ENCODE assay signal across 21 cellular contexts in genomic region chr12:80192087-80192486, GRCh38.
DNase-seq lines count a peak whose midpoint lies in the region; ATAC-seq, FAIRE-seq and TF ChIP-seq lines count a peak whose summit lies in the region.
"Had no signal": no experiment of that assay in that cellular context is flagged by ENCODE, and none has a peak within 500 bp of the region (broad histone marks: within the 10 kb centered on the region; RNA-seq: fewer than 3 reads in every experiment).

No MANE protein-coding gene starts in this region.

- H3K9me3 ChIP-seq in astrocyte (ENCODE audit: insufficient read depth, low read depth, low read length) (no peaks in the 10 kb centered on the region), mesenchymal stem cell (ENCODE audit: control insufficient read depth, low read length) (no peaks in the 10 kb centered on the region)
- H3K9me3 ChIP-seq: BLaER1 treated with 17β-estradiol and CSF1 and Interleukin-3, amounts not matched to agents 10 nM and 100 nM; heart right ventricle; lower lobe of right lung; thoracic aorta had no signal

- no peak overlapping the region for H4K91ac ChIP-seq in mesenchymal stem cell (ENCODE audit: low read length)

- peak overlapping the region; percentile 3 for H2BK120ac ChIP-seq in mesenchymal stem cell (ENCODE audit: low read depth, low read length)

- no peaks in the 10 kb centered on the region for H4K20me1 ChIP-seq in astrocyte (ENCODE audit: insufficient read depth, low read length)
- H4K20me1 ChIP-seq: BLaER1 treated with 17β-estradiol and CSF1 and Interleukin-3, amounts not matched to agents 10 nM and 100 nM had no signal

- intact Hi-C loops in activated CD4-positive, alpha-beta T cell treated with anti-CD3 and anti-CD28 coated beads, Interleukin-2, amount 10 ng/mL, durations not matched to agents 24 days and 14 days (cut with micrococcal nuclease), result no loop called here

- no peak overlapping the region for H2BK5ac ChIP-seq in mesenchymal stem cell (ENCODE audit: low read depth, low read length, poor library complexity, severe bottlenecking)

- H3K4me3 Mint-ChIP-seq in astrocyte (ENCODE audit: unreplicated experiment), result no peak overlapping the region
- no peak overlapping the region for H3K4me3 Mint-ChIP-seq in activated CD4-positive, alpha-beta T cell treated with anti-CD3 and anti-CD28 coated beads, Interleukin-2, amount 10 ng/mL, durations not matched to agents 24 days and 14 days
- H3K4me3 Mint-ChIP-seq: stimulated activated effector memory CD8-positive, alpha-beta T cell treated with anti-CD3 and anti-CD28 coated beads, Interleukin-12 subunit alpha, Interleukin-12 subunit beta, amount 100 ng/mL, for 72 hours had no signal

- peak overlapping the region; percentile 44 for H3K27ac Mint-ChIP-seq in astrocyte (ENCODE audit: unreplicated experiment)
- no peak overlapping the region for H3K27ac Mint-ChIP-seq in activated CD4-positive, alpha-beta T cell treated with anti-CD3 and anti-CD28 coated beads, Interleukin-2, amount 10 ng/mL, durations not matched to agents 24 days and 14 days
- H3K27ac Mint-ChIP-seq: stimulated activated effector memory CD8-positive, alpha-beta T cell treated with anti-CD3 and anti-CD28 coated beads, Interleukin-12 subunit alpha, Interleukin-12 subunit beta, amount 100 ng/mL, for 72 hours had no signal

- H2AFZ ChIP-seq in astrocyte (ENCODE audit: low read depth, low read length), result no peak overlapping the region
- H2AFZ ChIP-seq in mesenchymal stem cell (ENCODE audit: low read depth, low read length), result peak overlapping the region; percentile 69

- no peaks in the 10 kb centered on the region for H3K79me2 ChIP-seq in astrocyte (ENCODE audit: insufficient read depth, low read length)

- peak overlapping the region; percentile 51 for H4K8ac ChIP-seq in mesenchymal stem cell (ENCODE audit: low read length)

- peak overlapping the region; percentile 86 to 92 for H2BK12ac ChIP-seq in mesenchymal stem cell (ENCODE audit: low read length in 2 of 2)

- H3K18ac ChIP-seq in mesenchymal stem cell (ENCODE audit: low read depth in 1 of 2, low read length in 2 of 2), result peak overlapping the region; percentile 28 to 57

- WGBS in mesenchymal stem cell, result 81% methylated on average over 2 of the region's 3 CpGs

- no peak overlapping the region for H3K23ac ChIP-seq in mesenchymal stem cell (ENCODE audit: low read length in 2 of 2)

- peaks cover 20% of the 10 kb centered on the region for H3K4me1 ChIP-seq in astrocyte (ENCODE audit: insufficient read depth, low read length)
- H3K4me1 ChIP-seq in mesenchymal stem cell (ENCODE audit: control insufficient read depth, insufficient read depth, low read depth, low read length), result peaks cover 2% of the 10 kb centered on the region

- H3K4me2 ChIP-seq in astrocyte (ENCODE audit: low read length) (no peak overlapping the region), mesenchymal stem cell (ENCODE audit: low read length, poor library complexity, severe bottlenecking) (no peak overlapping the region)
- H3K4me2 ChIP-seq: BLaER1 treated with 17β-estradiol and CSF1 and Interleukin-3, amounts not matched to agents 10 nM and 100 nM had no signal

- TF ChIP-seq CTCF in AG10803 (conservative IDR thresholded peaks at IDR 0.05; ENCODE audit: low read length), result 0 out of 2 replicates have a peak, but pooled peaks have one; percentile 5
- no peak for TF ChIP-seq CTCF in astrocyte (IDR thresholded peaks at IDR 0.05; ENCODE audit: insufficient read depth, low read depth, low read length)

- no peak overlapping the region for H2BK15ac ChIP-seq in mesenchymal stem cell (ENCODE audit: low read depth, poor library complexity, severe bottlenecking)

- H3K36me3 Mint-ChIP-seq in astrocyte (ENCODE audit: low read depth, unreplicated experiment), result no peaks in the 10 kb centered on the region
- H3K36me3 Mint-ChIP-seq in activated CD4-positive, alpha-beta T cell treated with anti-CD3 and anti-CD28 coated beads, Interleukin-2, amount 10 ng/mL, durations not matched to agents 24 days and 14 days (ENCODE audit: low read depth), result no peaks in the 10 kb centered on the region
- H3K36me3 Mint-ChIP-seq: stimulated activated effector memory CD8-positive, alpha-beta T cell treated with anti-CD3 and anti-CD28 coated beads, Interleukin-12 subunit alpha, Interleukin-12 subunit beta, amount 100 ng/mL, for 72 hours had no signal

- peak overlapping the region in 1 of 2 experiments; percentile 67 for H3K4ac ChIP-seq in mesenchymal stem cell (ENCODE audit: low read depth in 1 of 2, low read length in 2 of 2)

- H2AK5ac ChIP-seq in mesenchymal stem cell (ENCODE audit: low read length, severe bottlenecking), result no peak overlapping the region

- no peak overlapping the region for H3K4me3 ChIP-seq in AG10803 (ENCODE audit: low read length)
- H3K4me3 ChIP-seq in astrocyte (ENCODE audit: insufficient read depth, low read depth, low read length), result no peak overlapping the region
- no peak overlapping the region for H3K4me3 ChIP-seq in mesenchymal stem cell (ENCODE audit: insufficient read depth in 1 of 2, low read depth in 1 of 2, low read length in 2 of 2)
- H3K4me3 ChIP-seq: BLaER1 treated with 17β-estradiol and CSF1 and Interleukin-3, amounts not matched to agents 10 nM and 100 nM; heart right ventricle; lower lobe of right lung; thoracic aorta had no signal

- no peaks in the 10 kb centered on the region for H3K27me3 Mint-ChIP-seq in astrocyte (ENCODE audit: low read depth, unreplicated experiment)
- peaks cover 8% of the 10 kb centered on the region for H3K27me3 Mint-ChIP-seq in activated CD4-positive, alpha-beta T cell treated with anti-CD3 and anti-CD28 coated beads, Interleukin-2, amount 10 ng/mL, durations not matched to agents 24 days and 14 days

- DNase-seq in AG10803 (ENCODE audit: low read depth) (no peak), astrocyte (ENCODE audit: low read depth) (no peak), mesenchymal stem cell (peak; percentile 12), activated gamma-delta T cell (lab: John Stamatoyannopoulos, UW) (no peak)
- no peak for DNase-seq in activated CD4-positive, alpha-beta T cell treated with anti-CD3 and anti-CD28 coated beads, Interleukin-2, amount 10 ng/mL, durations not matched to agents 24 days and 14 days
- DNase-seq: activated CD4-positive, alpha-beta T cell treated with anti-CD3 and anti-CD28 coated beads, Interleukin-2, amount 50 U/mL, for 48 hours; activated gamma-delta T cell treated with Interleukin-2 at 50 U/mL for 16 hours; heart right ventricle; islet precursor cell; lower lobe of right lung; NCI-H1105; NCI-H2081; stimulated activated CD4-positive, alpha-beta T cell treated with anti-CD3 and anti-CD28 coated beads, Interleukin-15, amount 100 ng/mL, for 24 hours; T-helper 2 cell had no signal

- H3K27me3 ChIP-seq in astrocyte (ENCODE audit: insufficient read depth, low read length) (no peaks in the 10 kb centered on the region), mesenchymal stem cell (ENCODE audit: control insufficient read depth in 1 of 2, insufficient read depth in 1 of 2, low read length in 2 of 2) (no peaks in the 10 kb centered on the region)
- H3K27me3 ChIP-seq: BLaER1 treated with 17β-estradiol and CSF1 and Interleukin-3, amounts not matched to agents 10 nM and 100 nM; heart right ventricle had no signal

- H3K9ac ChIP-seq in astrocyte (ENCODE audit: low read length), result no peak overlapping the region
- H3K9ac ChIP-seq in mesenchymal stem cell (ENCODE audit: low read length), result peak overlapping the region; percentile 24

- H3K79me1 ChIP-seq in mesenchymal stem cell (replicated peaks; ENCODE audit: low read length, poor library complexity, severe bottlenecking), result no peaks in the 10 kb centered on the region

- H3K27ac ChIP-seq in astrocyte (ENCODE audit: low read depth, low read length) (no peak overlapping the region), mesenchymal stem cell (ENCODE audit: low read length, poor library complexity, severe bottlenecking) (no peak overlapping the region)
- H3K27ac ChIP-seq: heart right ventricle, lower lobe of right lung, VCaP had no signal

- no peak overlapping the region for H3K14ac ChIP-seq in mesenchymal stem cell (ENCODE audit: low read length in 2 of 2)

- H3K4me1 Mint-ChIP-seq in astrocyte (ENCODE audit: low read depth, unreplicated experiment), result peaks cover 21% of the 10 kb centered on the region
- H3K4me1 Mint-ChIP-seq in activated CD4-positive, alpha-beta T cell treated with anti-CD3 and anti-CD28 coated beads, Interleukin-2, amount 10 ng/mL, durations not matched to agents 24 days and 14 days, result peaks cover 7% of the 10 kb centered on the region

- ATAC-seq in HG03066 (IDR thresholded peaks at IDR 0.05; ENCODE audit: low read depth, unreplicated experiment) (peak; percentile 41), GM19463 (IDR thresholded peaks at IDR 0.05; ENCODE audit: unreplicated experiment) (no peak), HG03354 (IDR thresholded peaks at IDR 0.05; ENCODE audit: poor library complexity, severe bottlenecking, unreplicated experiment) (no peak)
- ATAC-seq: heart right ventricle; lower lobe of right lung; stimulated activated effector memory CD8-positive, alpha-beta T cell treated with anti-CD3 and anti-CD28 coated beads, Interleukin-12 subunit alpha, Interleukin-12 subunit beta, amount 100 ng/mL, for 72 hours had no signal

- H3K36me3 ChIP-seq in astrocyte (ENCODE audit: insufficient read depth, low read length) (no peaks in the 10 kb centered on the region), mesenchymal stem cell (ENCODE audit: control insufficient read depth in 1 of 2, insufficient read depth in 2 of 2, low read depth in 1 of 2, low read length in 2 of 2) (no peaks in the 10 kb centered on the region)
- H3K36me3 ChIP-seq: BLaER1 treated with 17β-estradiol and CSF1 and Interleukin-3, amounts not matched to agents 10 nM and 100 nM; heart right ventricle; lower lobe of right lung; thoracic aorta had no signal

- peak; percentile 55 for FAIRE-seq in astrocyte (lab: Jason Lieb, UNC)

- H3K9me3 Mint-ChIP-seq in astrocyte (ENCODE audit: unreplicated experiment), result no peaks in the 10 kb centered on the region
- no peaks in the 10 kb centered on the region for H3K9me3 Mint-ChIP-seq in activated CD4-positive, alpha-beta T cell treated with anti-CD3 and anti-CD28 coated beads, Interleukin-2, amount 10 ng/mL, durations not matched to agents 24 days and 14 days
- H3K9me3 Mint-ChIP-seq: stimulated activated effector memory CD8-positive, alpha-beta T cell treated with anti-CD3 and anti-CD28 coated beads, Interleukin-12 subunit alpha, Interleukin-12 subunit beta, amount 100 ng/mL, for 72 hours had no signal
